16 cellular contexts compared by ENCODE assay signal in genomic region chr5:131460867-131461572, GRCh38.
A peak's percentile ranks its signal among the peaks of the same experiment; 100 is the strongest.
DNase-seq lines count a peak whose midpoint lies in the region; ATAC-seq and TF ChIP-seq lines count a peak whose summit lies in the region.
"Had no signal": no experiment of that assay in that cellular context is flagged by ENCODE, and none has a peak within 500 bp of the region (broad histone marks: within the 10 kb centered on the region; RNA-seq: fewer than 3 reads in every experiment).

No MANE protein-coding gene starts in this region.

- intact Hi-C loops in CD4-positive, alpha-beta memory T cell (cut with micrococcal nuclease), result no loop called here

- H3K9me3 ChIP-seq in CD4-positive, CD25-positive, alpha-beta regulatory T cell (ENCODE audit: control insufficient read depth in 2 of 2, low read length in 2 of 2), result no peaks in the 10 kb centered on the region
- no peaks in the 10 kb centered on the region for H3K9me3 ChIP-seq in CD4-positive, alpha-beta memory T cell (ENCODE audit: control insufficient read depth in 1 of 2, low read length in 2 of 2)
- H3K9me3 ChIP-seq: ascending aorta, lower lobe of right lung had no signal

- ATAC-seq in CD4-positive, CD25-positive, alpha-beta regulatory T cell (ENCODE audit: low read depth in 2 of 2), result no peak
- ATAC-seq in GM19328 (IDR thresholded peaks at IDR 0.05; ENCODE audit: unreplicated experiment), result no peak
- ATAC-seq in activated CD8-positive, alpha-beta memory T cell treated with anti-CD3 and anti-CD28 coated beads, Interleukin-2, amount 10 ng/mL, durations not matched to agents 7 days and 5 days, result no peak
- ATAC-seq: lower lobe of right lung; stimulated activated effector memory CD8-positive, alpha-beta T cell treated with anti-CD3 and anti-CD28 coated beads, Interleukin-12 subunit alpha, Interleukin-12 subunit beta, amount 100 ng/mL, for 72 hours had no signal

- H3K36me3 Mint-ChIP-seq in CD4-positive, CD25-positive, alpha-beta regulatory T cell, result peaks cover 60% of the 10 kb centered on the region
- H3K36me3 Mint-ChIP-seq in CD4-positive, alpha-beta memory T cell, result peaks cover 66 to 67% of the 10 kb centered on the region in 2 donors
- peaks cover 16% of the 10 kb centered on the region for H3K36me3 Mint-ChIP-seq in osteocyte (ENCODE audit: unreplicated experiment)
- H3K36me3 Mint-ChIP-seq in activated CD8-positive, alpha-beta memory T cell treated with anti-CD3 and anti-CD28 coated beads, Interleukin-2, amount 10 ng/mL, durations not matched to agents 7 days and 5 days, result peaks cover 49% of the 10 kb centered on the region

- H3K36me3 ChIP-seq in CD4-positive, CD25-positive, alpha-beta regulatory T cell (ENCODE audit: control insufficient read depth, insufficient read depth, low read length), result peaks cover 57% of the 10 kb centered on the region
- H3K36me3 ChIP-seq in CD4-positive, alpha-beta memory T cell (ENCODE audit: insufficient read depth, low read length), result peaks cover 24% of the 10 kb centered on the region

- peaks cover 11% of the 10 kb centered on the region for H3K4me1 ChIP-seq in CD4-positive, CD25-positive, alpha-beta regulatory T cell (ENCODE audit: control insufficient read depth, insufficient read depth, low read length, poor library complexity, severe bottlenecking)
- peaks cover 26% of the 10 kb centered on the region for H3K4me1 ChIP-seq in CD4-positive, alpha-beta memory T cell (ENCODE audit: insufficient read depth, low read length)
- H3K4me1 ChIP-seq: lower lobe of right lung had no signal

- H3K27me3 ChIP-seq in CD4-positive, CD25-positive, alpha-beta regulatory T cell (ENCODE audit: control insufficient read depth, insufficient read depth, low read length), result no peaks in the 10 kb centered on the region
- no peaks in the 10 kb centered on the region for H3K27me3 ChIP-seq in CD4-positive, alpha-beta memory T cell (ENCODE audit: insufficient read depth, low read length)
- H3K27me3 ChIP-seq: ascending aorta had no signal

- DNase-seq in CD4-positive, CD25-positive, alpha-beta regulatory T cell, result no peak
- DNase-seq in CD4-positive, alpha-beta memory T cell, result no peak
- peak; percentile 50 for DNase-seq in dermis blood vessel endothelial cell
- no peak for DNase-seq in osteocyte (ENCODE audit: extremely low spot score, unreplicated experiment)
- no peak for DNase-seq in activated CD8-positive, alpha-beta memory T cell treated with anti-CD3 and anti-CD28 coated beads, Interleukin-2, amount 10 ng/mL, durations not matched to agents 7 days and 5 days
- DNase-seq: activated CD4-positive, CD25-positive, alpha-beta regulatory T cell; GF-D8; lower lobe of right lung; NCI-H446; SW 1271 had no signal

- CTCF ChIA-PET in CD4-positive, alpha-beta memory T cell (lab: Charles Lee; ENCODE audit: partially characterized antibody), result interaction anchor here (1.0 to 1.4 kb wide), 2 partner anchors 8 to 12 kb away, joined by 3 to 4 read pairs; no protein-coding TSS in a partner anchor
- CTCF ChIA-PET in activated CD8-positive, alpha-beta memory T cell treated with anti-CD3 and anti-CD28 coated beads, Interleukin-2, amount 10 ng/mL, durations not matched to agents 7 days and 5 days (lab: Charles Lee), result interaction anchor here (1.1 kb wide), 1 partner anchor 8 kb away, joined by 3 read pairs; no protein-coding TSS in a partner anchor

- no peaks in the 10 kb centered on the region for H3K27me3 Mint-ChIP-seq in CD4-positive, CD25-positive, alpha-beta regulatory T cell
- no peaks in the 10 kb centered on the region for H3K27me3 Mint-ChIP-seq in CD4-positive, alpha-beta memory T cell
- no peaks in the 10 kb centered on the region for H3K27me3 Mint-ChIP-seq in osteocyte (ENCODE audit: unreplicated experiment)
- H3K27me3 Mint-ChIP-seq in activated CD8-positive, alpha-beta memory T cell treated with anti-CD3 and anti-CD28 coated beads, Interleukin-2, amount 10 ng/mL, durations not matched to agents 7 days and 5 days, result no peaks in the 10 kb centered on the region
- H3K27me3 Mint-ChIP-seq: type B pancreatic cell had no signal

- no peak overlapping the region for H3K27ac ChIP-seq in CD4-positive, CD25-positive, alpha-beta regulatory T cell (ENCODE audit: insufficient read depth, low read length, poor library complexity, severe bottlenecking)
- no peak overlapping the region for H3K27ac ChIP-seq in CD4-positive, alpha-beta memory T cell (ENCODE audit: low read depth, low read length)
- H3K27ac ChIP-seq: ascending aorta, C4-2B, lower lobe of right lung had no signal

- H3K4me1 Mint-ChIP-seq in CD4-positive, CD25-positive, alpha-beta regulatory T cell, result peaks cover 23 to 64% (median 34%) of the 10 kb centered on the region in 4 donors
- peaks cover 19 to 42% (median 36%) of the 10 kb centered on the region in 4 donors for H3K4me1 Mint-ChIP-seq in CD4-positive, alpha-beta memory T cell
- H3K4me1 Mint-ChIP-seq in osteocyte (ENCODE audit: unreplicated experiment), result peaks cover 10% of the 10 kb centered on the region
- H3K4me1 Mint-ChIP-seq in activated CD8-positive, alpha-beta memory T cell treated with anti-CD3 and anti-CD28 coated beads, Interleukin-2, amount 10 ng/mL, durations not matched to agents 7 days and 5 days, result peaks cover 2% of the 10 kb centered on the region

- POLR2A ChIA-PET in CD4-positive, alpha-beta memory T cell (lab: Charles Lee; ENCODE audit: partially characterized antibody), result interaction anchor here (1.0 kb wide), 1 partner anchor 18 kb away, joined by 3 read pairs; no protein-coding TSS in a partner anchor

- no peak for TF ChIP-seq CTCF in osteocyte (IDR thresholded peaks at IDR 0.05)

- H3K4me3 Mint-ChIP-seq in CD4-positive, CD25-positive, alpha-beta regulatory T cell, result peak overlapping the region in 1 of 4 donors; percentile 1
- peak overlapping the region in 2 of 8 donors; percentile 4 to 75 for H3K4me3 Mint-ChIP-seq in CD4-positive, alpha-beta memory T cell
- no peak overlapping the region for H3K4me3 Mint-ChIP-seq in osteocyte (ENCODE audit: unreplicated experiment)
- H3K4me3 Mint-ChIP-seq in activated CD8-positive, alpha-beta memory T cell treated with anti-CD3 and anti-CD28 coated beads, Interleukin-2, amount 10 ng/mL, durations not matched to agents 7 days and 5 days, result no peak overlapping the region
- H3K4me3 Mint-ChIP-seq: stimulated activated effector memory CD8-positive, alpha-beta T cell treated with anti-CD3 and anti-CD28 coated beads, Interleukin-12 subunit alpha, Interleukin-12 subunit beta, amount 100 ng/mL, for 72 hours; type B pancreatic cell had no signal

- H3K4me3 ChIP-seq in CD4-positive, CD25-positive, alpha-beta regulatory T cell (ENCODE audit: low read depth, low read length), result no peak overlapping the region
- no peak overlapping the region for H3K4me3 ChIP-seq in CD4-positive, alpha-beta memory T cell (ENCODE audit: low read length in 2 of 2)
- H3K4me3 ChIP-seq: ascending aorta, lower lobe of right lung had no signal

- peak overlapping the region; percentile 49 to 84 (median 70) for H3K27ac Mint-ChIP-seq in CD4-positive, CD25-positive, alpha-beta regulatory T cell
- H3K27ac Mint-ChIP-seq in CD4-positive, alpha-beta memory T cell, result peak overlapping the region; percentile 5 to 82 (median 50)
- no peak overlapping the region for H3K27ac Mint-ChIP-seq in osteocyte (ENCODE audit: unreplicated experiment)
- H3K27ac Mint-ChIP-seq in activated CD8-positive, alpha-beta memory T cell treated with anti-CD3 and anti-CD28 coated beads, Interleukin-2, amount 10 ng/mL, durations not matched to agents 7 days and 5 days, result no peak overlapping the region
- H3K27ac Mint-ChIP-seq: stimulated activated effector memory CD8-positive, alpha-beta T cell treated with anti-CD3 and anti-CD28 coated beads, Interleukin-12 subunit alpha, Interleukin-12 subunit beta, amount 100 ng/mL, for 72 hours; type B pancreatic cell had no signal

- H3K9me3 Mint-ChIP-seq in CD4-positive, CD25-positive, alpha-beta regulatory T cell, result peaks cover 0 to 7% (median 0%) of the 10 kb centered on the region in 7 donors
- no peaks in the 10 kb centered on the region for H3K9me3 Mint-ChIP-seq in CD4-positive, alpha-beta memory T cell
- no peaks in the 10 kb centered on the region for H3K9me3 Mint-ChIP-seq in osteocyte (ENCODE audit: unreplicated experiment)
- no peaks in the 10 kb centered on the region for H3K9me3 Mint-ChIP-seq in activated CD8-positive, alpha-beta memory T cell treated with anti-CD3 and anti-CD28 coated beads, Interleukin-2, amount 10 ng/mL, durations not matched to agents 7 days and 5 days (ENCODE audit: low read depth)
- H3K9me3 Mint-ChIP-seq: stimulated activated effector memory CD8-positive, alpha-beta T cell treated with anti-CD3 and anti-CD28 coated beads, Interleukin-12 subunit alpha, Interleukin-12 subunit beta, amount 100 ng/mL, for 72 hours; type B pancreatic cell had no signal

TF ChIP-seq in PFSK-1, 5 proteins besides CTCF, POLR2A, EP300 and RAD21:
- TF ChIP-seq TAF1 (IDR thresholded peaks at IDR 0.05; ENCODE audit: borderline replicate concordance, insufficient read depth, low read length), result peak; percentile 27; the same call in 1 of the 2 replicates
- TF ChIP-seq FOXP2 (optimal IDR thresholded peaks at IDR 0.05; ENCODE audit: borderline replicate concordance, extremely low read depth, extremely low read length, insufficient read depth), result no peak
- TF ChIP-seq REST (IDR thresholded peaks at IDR 0.05; ENCODE audit: insufficient read depth in 1 of 2, low read depth in 2 of 2, low read length in 2 of 2), result no peak
- no peak for TF ChIP-seq SIN3A (IDR thresholded peaks at IDR 0.05; ENCODE audit: borderline replicate concordance, insufficient read depth, low read length)

Comparison
In these comparisons a context has a peak if more than half of its experiments do, and no peak if none do; other contexts are left out.
1. H3K27ac Mint-ChIP-seq: peak in CD4-positive, CD25-positive, alpha-beta regulatory T cell (3 of 3) and CD4-positive, alpha-beta memory T cell (7 of 7); none in osteocyte (single experiment) and activated CD8-positive, alpha-beta memory T cell treated with anti-CD3 and anti-CD28 coated beads, Interleukin-2, amount 10 ng/mL, durations not matched to agents 7 days and 5 days (single experiment).